ENCODE assay signal across 10 cellular contexts in the genomic region with DNA sequence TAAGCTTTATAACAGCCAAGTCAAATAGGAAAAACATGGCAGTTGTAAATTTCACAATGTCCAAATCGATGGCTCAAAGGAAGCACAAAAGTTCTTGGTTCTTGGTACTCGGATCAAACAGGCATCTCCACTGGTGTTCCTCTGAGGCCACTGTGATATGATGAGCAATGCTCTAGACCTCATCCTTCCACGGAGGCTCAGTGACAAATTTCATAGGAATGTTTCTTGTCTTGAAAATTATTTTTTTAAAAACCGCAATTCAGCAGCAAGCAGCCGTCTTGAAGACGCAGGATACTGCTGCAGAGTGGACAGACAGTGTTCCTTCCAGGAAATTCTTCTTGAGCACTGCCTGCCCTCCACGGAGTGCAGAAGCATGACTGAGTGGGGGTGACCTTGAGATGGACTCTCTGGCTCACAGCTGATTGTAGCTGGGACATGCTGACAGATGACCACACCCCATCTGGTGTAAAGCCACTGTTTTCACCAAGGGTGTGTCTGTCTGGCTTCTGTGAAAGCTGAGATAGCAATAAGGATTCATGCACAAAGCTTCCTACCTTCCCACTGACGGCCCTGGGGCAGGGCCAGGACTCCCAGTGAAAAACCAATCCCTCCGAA.
A peak's percentile ranks its signal among the peaks of the same experiment; 100 is the strongest.
DNase-seq lines count a peak whose midpoint lies in the region; TF ChIP-seq lines count a peak whose summit lies in the region.
"Had no signal": no experiment of that assay in that cellular context is flagged by ENCODE, and none has a peak within 500 bp of the region (broad histone marks: within the 10 kb centered on the region; RNA-seq: fewer than 3 reads in every experiment).

No MANE protein-coding gene starts in this region.

- DNase-seq in A172 (ENCODE audit: low spot score): peak; percentile 99
- DNase-seq in HS-27A (ENCODE audit: low read depth): peak; percentile 98
- DNase-seq in astrocyte of the spinal cord (ENCODE audit: low read depth, low spot score): peak; percentile 98
- DNase-seq in kidney glomerular epithelial cell (lab: John Stamatoyannopoulos, UW): peak; percentile 11
- no peak for DNase-seq in NCI-H1417 treated with DMSO at 0.1 percent for 48 hours (lab: John Stamatoyannopoulos, UW)
- no peak for DNase-seq in UCSD-AML1 (lab: John Stamatoyannopoulos, UW; ENCODE audit: unreplicated experiment)
- DNase-seq in GM10266 (ENCODE audit: extremely low spot score): no peak
- no peak for DNase-seq in activated CD8-positive, alpha-beta memory T cell treated with anti-CD3 and anti-CD28 coated beads, Interleukin-2, amount 50 U/mL, for 4 hours
- DNase-seq: colonic mucosa, NCI-H2107 had no signal

- in situ Hi-C loops in astrocyte of the spinal cord (cut with HindIII; ENCODE audit: low sequenced_read_pairs): no loop called here

- H3K4me3 ChIP-seq in astrocyte of the spinal cord (ENCODE audit: low read depth, low read length): no peak overlapping the region
- H3K4me3 ChIP-seq: colonic mucosa had no signal

- TF ChIP-seq CTCF in astrocyte of the spinal cord (IDR thresholded peaks at IDR 0.05; ENCODE audit: low read depth, low read length): no peak
- TF ChIP-seq CTCF in GM10266 (IDR thresholded peaks at IDR 0.05; ENCODE audit: control insufficient read depth, insufficient read depth, low read depth, missing control alignments): no peak

Comparison
In these comparisons a context has a peak if more than half of its experiments do, and no peak if none do; other contexts are left out.
1. DNase-seq: peak in A172 (single experiment), HS-27A (single experiment), astrocyte of the spinal cord (single experiment) and kidney glomerular epithelial cell (single experiment); none in NCI-H1417 treated with DMSO at 0.1 percent for 48 hours (single experiment), UCSD-AML1 (single experiment), GM10266 (single experiment) and activated CD8-positive, alpha-beta memory T cell treated with anti-CD3 and anti-CD28 coated beads, Interleukin-2, amount 50 U/mL, for 4 hours (single experiment).